In the genomic region with DNA sequence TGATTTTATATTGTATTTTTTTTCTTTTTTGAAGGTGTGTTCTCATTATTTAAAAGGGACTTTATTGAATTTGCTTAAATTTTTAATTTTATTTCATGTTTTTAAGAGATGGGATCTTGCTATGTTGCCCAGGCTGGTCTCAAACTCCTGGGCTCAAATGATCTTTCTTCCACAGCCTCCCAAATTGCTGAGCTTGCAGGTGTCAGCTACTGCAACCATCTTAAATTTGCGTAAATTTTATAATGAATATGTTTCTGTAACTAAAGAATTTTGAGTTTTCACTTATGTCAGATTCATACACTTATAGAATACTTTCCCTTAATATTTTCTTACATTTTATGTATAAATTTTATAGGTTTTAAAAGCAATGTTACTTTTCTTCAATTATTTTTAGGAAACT, we compare ENCODE assay signal across 4 cellular contexts.
TF ChIP-seq lines count a peak whose summit lies in the region.

No MANE protein-coding gene starts in this region.

TF ChIP-seq in HepG2, 621 proteins besides CTCF, POLR2A, EP300 and RAD21:
- TF ChIP-seq NR2F2 (IDR thresholded peaks at IDR 0.05; ENCODE audit: borderline replicate concordance, low read depth) (no peak), ZNF724P (CRISPR knock-in tag; IDR thresholded peaks at IDR 0.05; ENCODE audit: borderline replicate concordance) (no peak), MAFK (conservative IDR thresholded peaks at IDR 0.05 in 1 of 2, IDR thresholded peaks at IDR 0.05 in 1 of 2; ENCODE audit: low read length in 2 of 2) (peak; percentile 34 to 76; a peak in 3 of 4 replicates), MAFF (IDR thresholded peaks at IDR 0.05; ENCODE audit: low read depth, low read length) (0 out of 2 replicates have a peak, but pooled peaks have one; percentile 18)

TF ChIP-seq in IMR-90, 13 proteins besides CTCF, POLR2A, EP300 and RAD21:
- no peak for TF ChIP-seq RFX5 (IDR thresholded peaks at IDR 0.05; ENCODE audit: low read depth, low read length)
- TF ChIP-seq BHLHE40 (IDR thresholded peaks at IDR 0.05; ENCODE audit: low read depth, low read length) = no peak
- TF ChIP-seq, protein P1, sequence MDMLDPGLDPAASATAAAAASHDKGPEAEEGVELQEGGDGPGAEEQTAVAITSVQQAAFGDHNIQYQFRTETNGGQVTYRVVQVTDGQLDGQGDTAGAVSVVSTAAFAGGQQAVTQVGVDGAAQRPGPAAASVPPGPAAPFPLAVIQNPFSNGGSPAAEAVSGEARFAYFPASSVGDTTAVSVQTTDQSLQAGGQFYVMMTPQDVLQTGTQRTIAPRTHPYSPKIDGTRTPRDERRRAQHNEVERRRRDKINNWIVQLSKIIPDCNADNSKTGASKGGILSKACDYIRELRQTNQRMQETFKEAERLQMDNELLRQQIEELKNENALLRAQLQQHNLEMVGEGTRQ (IDR thresholded peaks at IDR 0.05; ENCODE audit: low read depth, low read length) = no peak
- peak; percentile 57 for TF ChIP-seq MAFK (IDR thresholded peaks at IDR 0.05; ENCODE audit: low read depth, low read length)
- TF ChIP-seq CEBPB (IDR thresholded peaks at IDR 0.05; ENCODE audit: low read depth, low read length) = no peak
- TF ChIP-seq CHD1 (IDR thresholded peaks at IDR 0.05; ENCODE audit: low read depth, low read length) = no peak
- TF ChIP-seq, protein P2, sequence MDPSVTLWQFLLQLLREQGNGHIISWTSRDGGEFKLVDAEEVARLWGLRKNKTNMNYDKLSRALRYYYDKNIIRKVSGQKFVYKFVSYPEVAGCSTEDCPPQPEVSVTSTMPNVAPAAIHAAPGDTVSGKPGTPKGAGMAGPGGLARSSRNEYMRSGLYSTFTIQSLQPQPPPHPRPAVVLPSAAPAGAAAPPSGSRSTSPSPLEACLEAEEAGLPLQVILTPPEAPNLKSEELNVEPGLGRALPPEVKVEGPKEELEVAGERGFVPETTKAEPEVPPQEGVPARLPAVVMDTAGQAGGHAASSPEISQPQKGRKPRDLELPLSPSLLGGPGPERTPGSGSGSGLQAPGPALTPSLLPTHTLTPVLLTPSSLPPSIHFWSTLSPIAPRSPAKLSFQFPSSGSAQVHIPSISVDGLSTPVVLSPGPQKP (IDR thresholded peaks at IDR 0.05; ENCODE audit: borderline replicate concordance, low read depth, low read length) = no peak
- no peak for TF ChIP-seq FOS (IDR thresholded peaks at IDR 0.05; ENCODE audit: low read depth, low read length)

TF ChIP-seq in K562, 482 proteins besides CTCF, POLR2A, EP300 and RAD21:
- TF ChIP-seq ZNF668 (CRISPR knock-in tag; IDR thresholded peaks at IDR 0.05) (no peak), ZNF316 (IDR thresholded peaks at IDR 0.05) (peak; percentile 2; the same call in 1 of the 2 replicates), RBFOX2 (IDR thresholded peaks at IDR 0.05; ENCODE audit: low read depth, low read length) (no peak)
TF ChIP-seq in K562: peak in this region for 1.

TF ChIP-seq in GM12891, 5 proteins besides CTCF, POLR2A, EP300 and RAD21:
- TF ChIP-seq PAX5 (IDR thresholded peaks at IDR 0.05; ENCODE audit: insufficient read depth, low read length, severe bottlenecking) = no peak
- no peak for TF ChIP-seq SPI1 (IDR thresholded peaks at IDR 0.05; ENCODE audit: low read depth, low read length)
- no peak for TF ChIP-seq POLR2AphosphoS5 (IDR thresholded peaks at IDR 0.05; ENCODE audit: low read depth, low read length)
- TF ChIP-seq TAF1 (IDR thresholded peaks at IDR 0.05; ENCODE audit: low read depth, low read length) = no peak
- no peak for TF ChIP-seq POU2F2 (IDR thresholded peaks at IDR 0.05; ENCODE audit: low read depth, low read length)
